ENCODE assay signal across 8 cellular contexts in genomic region chr11:117143871-117144476, GRCh38. TPM values are rescaled to one million over a fixed set of nuclear protein-coding genes. Genes with fewer than 3 reads are reported as not detected.
A peak's percentile ranks its signal among the peaks of the same experiment; 100 is the strongest.
DNase-seq lines count a peak whose midpoint lies in the region; ATAC-seq and TF ChIP-seq lines count a peak whose summit lies in the region.

Gene PAFAH1B2 (plus strand): TSS chr11:117144287. CDS start chr11:117152448, 8,161 bp downstream.

- H3K27ac ChIP-seq in spleen, result peak within 1 kb of the TSS; percentile 88 to 97 (median 93)

- H3K9me3 ChIP-seq in spleen, result no peaks in the 10 kb centered on the region

- 0 to 1% (median 0%) methylated on average over 30 to 48 of the region's 48 CpGs for WGBS in spleen, 5 donors

- ATAC-seq in GM19043 (IDR thresholded peaks at IDR 0.05; ENCODE audit: low read depth, unreplicated experiment), result peak; percentile 93
- peak; percentile 97 for ATAC-seq in HG03354 (IDR thresholded peaks at IDR 0.05; ENCODE audit: poor library complexity, severe bottlenecking, unreplicated experiment)

- peak; percentile 99 for DNase-seq in AG20443 (ENCODE audit: low spot score)
- peak; percentile 87 to 95 for DNase-seq in NCI-H446 (lab: John Stamatoyannopoulos, UW)
- peak; percentile 89 for DNase-seq in activated CD4-positive, CD25-positive, alpha-beta regulatory T cell treated with anti-CD3 and anti-CD28 coated beads, Interleukin-2, amount 50 U/mL, for 16 hours (ENCODE audit: low read depth, low spot score)
- DNase-seq in central memory CD4-positive, alpha-beta T cell, result peak; percentile 93
- peak; percentile 94 for DNase-seq in inferior parietal cortex (ENCODE audit: extremely low spot score)
- peak; percentile 99 for DNase-seq in spleen

- H3K27me3 ChIP-seq in spleen (replicated peaks in 1 of 7), result no peaks in the 10 kb centered on the region

- intact Hi-C loops in spleen (cut with DNase I; ENCODE audit: low total_unique reads), result no loop called here

- H3K36me3 ChIP-seq in spleen, result peaks cover 0 to 28% (median 9%) of the 10 kb centered on the region in 6 donors

- TF ChIP-seq POLR2A in spleen (IDR thresholded peaks at IDR 0.05), result peak in 2 of 3 donors; percentile 22 to 73

- TF ChIP-seq CTCF in spleen (IDR thresholded peaks at IDR 0.05 in 8 of 11, conservative IDR thresholded peaks at IDR 0.05 in 3 of 11), result peak in 2 of 11 experiments; percentile 14 to 24

- H3K4me3 ChIP-seq in spleen, result peak within 1 kb of the TSS; percentile 82 to 98 (median 94)

- peaks cover 10 to 55% (median 42%) of the 10 kb centered on the region in 6 donors for H3K4me1 ChIP-seq in spleen

RNA-seq across cellular contexts. Expression of gene PAFAH1B2, which starts in this region (rescaled TPM):
- total RNA-seq in spleen, result 10 to 100 TPM; 58.6 to 80.4 (median 67.2) TPM
- polyA plus RNA-seq in spleen, result 10 to 100 TPM; 14.3 to 28.3 (median 16.2) TPM

Comparison
In these comparisons a context has a peak if more than half of its experiments do, and no peak if none do; other contexts are left out.
1. Peak in every context shown above with its lines: DNase-seq, ATAC-seq, H3K4me3 ChIP-seq and H3K27ac ChIP-seq.